ENCODE assay signal across 8 cellular contexts in the genomic region with DNA sequence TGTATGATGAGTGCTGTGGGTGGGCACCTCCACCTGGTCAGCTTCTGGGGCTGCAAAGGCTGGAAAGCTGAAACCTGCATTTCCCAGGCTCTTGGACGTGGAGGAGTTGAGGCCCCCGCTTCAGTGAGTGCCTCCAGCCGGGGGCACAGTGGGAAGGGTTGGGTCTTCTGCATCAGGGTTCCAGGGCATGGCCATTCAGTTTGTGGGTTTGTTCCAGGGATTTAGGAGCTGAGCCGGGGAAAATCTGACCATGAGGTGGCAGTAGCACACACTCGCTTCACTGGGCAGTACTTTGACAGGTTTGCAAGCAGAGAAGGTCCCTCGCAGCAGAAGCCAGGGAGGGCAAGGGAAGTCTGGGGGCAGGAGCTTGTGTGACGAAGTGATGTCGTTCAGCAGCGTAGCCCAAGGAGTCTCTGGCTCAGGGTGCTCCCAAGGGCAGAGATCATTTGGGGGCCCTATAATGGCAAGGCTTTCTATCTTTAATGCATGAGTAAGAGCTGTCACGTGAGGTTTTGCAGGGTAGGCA.
DNase-seq lines count a peak whose midpoint lies in the region; ATAC-seq, FAIRE-seq and TF ChIP-seq lines count a peak whose summit lies in the region.

No MANE protein-coding gene starts in this region.

- ATAC-seq in HG03039 (IDR thresholded peaks at IDR 0.05; ENCODE audit: unreplicated experiment): no peak
- no peak for ATAC-seq in GM21423 (IDR thresholded peaks at IDR 0.05; ENCODE audit: unreplicated experiment)

- peaks cover 4% of the 10 kb centered on the region for H3K27me3 ChIP-seq in suprapubic skin

- H3K9me3 ChIP-seq in kidney (ENCODE audit: control insufficient read depth in 1 of 2, low read length in 2 of 2) (no peaks in the 10 kb centered on the region), suprapubic skin (no peaks in the 10 kb centered on the region)

- H3K27ac ChIP-seq in kidney (ENCODE audit: low read depth in 2 of 2, low read length in 2 of 2) (no peak overlapping the region), suprapubic skin (no peak overlapping the region)

- TF ChIP-seq CTCF in D721Med (IDR thresholded peaks at IDR 0.05; ENCODE audit: insufficient read depth, missing control alignments): peak; percentile 46
- TF ChIP-seq CTCF in kidney (IDR thresholded peaks at IDR 0.05; ENCODE audit: borderline replicate concordance, extremely low read depth, insufficient read depth): peak; percentile 25
- TF ChIP-seq CTCF in suprapubic skin (IDR thresholded peaks at IDR 0.05): peak in 1 of 2 donors; percentile 15

- H3K9ac ChIP-seq in kidney (ENCODE audit: low read length in 2 of 2): no peak overlapping the region

- H3K36me3 ChIP-seq in kidney (ENCODE audit: control insufficient read depth in 1 of 2, insufficient read depth in 2 of 2, low read length in 2 of 2): no peaks in the 10 kb centered on the region
- H3K36me3 ChIP-seq in suprapubic skin: no peaks in the 10 kb centered on the region

- DNase-seq in D721Med (ENCODE audit: insufficient read length, low spot score): peak; percentile 56
- DNase-seq in HT-29 (ENCODE audit: low spot score): peak; percentile 78
- DNase-seq in SKM-1 (lab: John Stamatoyannopoulos, UW; ENCODE audit: unreplicated experiment): peak; percentile 42
- DNase-seq in kidney: no peak
- no peak for DNase-seq in activated CD4-positive, alpha-beta T cell treated with anti-CD3 and anti-CD28 coated beads for 1 hour
- no peak for DNase-seq in suprapubic skin (ENCODE audit: low spot score in 2 of 2)

- TF ChIP-seq EP300 in suprapubic skin (IDR thresholded peaks at IDR 0.05): no peak

- intact Hi-C loops in kidney (cut with DNase I): no loop called here

- H3K4me3 ChIP-seq in kidney (ENCODE audit: low read length in 2 of 2) (no peak overlapping the region), suprapubic skin (no peak overlapping the region)

- 86% methylated on average over 10 of the region's 10 CpGs for WGBS in suprapubic skin

- H3K4me1 ChIP-seq in kidney (ENCODE audit: control insufficient read depth in 1 of 2, insufficient read depth in 1 of 2, low read depth in 1 of 2, low read length in 2 of 2) (peaks cover 0 to 6% of the 10 kb centered on the region in 2 donors), suprapubic skin (peaks cover 12% of the 10 kb centered on the region)

- FAIRE-seq in D721Med (lab: Jason Lieb, UNC): no peak
- no peak for FAIRE-seq in kidney (lab: Jason Lieb, UNC)

- no peak for TF ChIP-seq POLR2A in suprapubic skin (IDR thresholded peaks at IDR 0.05)

Comparison
In these comparisons a context has a peak if more than half of its experiments do, and no peak if none do; other contexts are left out.
1. DNase-seq: peak in D721Med (single experiment), HT-29 (single experiment) and SKM-1 (single experiment); none in kidney (single experiment), activated CD4-positive, alpha-beta T cell treated with anti-CD3 and anti-CD28 coated beads for 1 hour (single experiment) and suprapubic skin (0 of 2).